ENCODE assay signal across 9 cellular contexts in the genomic region with DNA sequence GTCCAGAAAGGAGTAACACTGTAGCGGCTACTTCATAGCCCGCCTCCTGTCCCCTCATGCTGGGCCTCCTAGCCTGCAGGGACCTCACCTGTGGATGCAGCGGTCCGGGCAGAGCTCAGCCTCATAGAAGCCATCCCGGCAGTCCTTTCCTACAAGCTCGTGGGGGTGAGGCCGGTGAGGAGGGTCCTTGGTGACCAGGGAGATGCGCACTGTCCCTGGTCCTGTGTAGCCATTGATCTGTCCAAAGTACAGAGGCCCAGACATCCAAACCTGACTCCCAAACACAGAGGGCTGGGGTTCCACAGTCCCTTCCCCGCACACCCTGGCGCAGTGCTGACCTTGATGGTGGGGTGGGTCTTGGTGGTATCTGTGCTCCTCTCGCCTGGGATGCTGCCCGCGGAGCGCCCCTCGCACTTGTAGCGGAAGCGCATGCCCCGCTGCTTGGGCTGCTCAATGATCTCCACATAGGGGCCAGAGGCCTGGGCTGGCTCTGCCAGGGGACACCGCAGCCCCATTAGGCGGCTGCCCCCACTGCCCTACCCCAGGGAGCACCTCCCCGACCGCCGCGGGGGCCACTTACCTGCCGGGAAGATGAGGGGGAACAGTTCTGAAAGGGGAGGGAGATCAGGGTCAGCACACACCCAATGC. TPM values are rescaled to one million over a fixed set of nuclear protein-coding genes. Genes with fewer than 3 reads are reported as not detected.
DNase-seq lines count a peak whose midpoint lies in the region; ATAC-seq and TF ChIP-seq lines count a peak whose summit lies in the region.
"Had no signal": no experiment of that assay in that cellular context is flagged by ENCODE, and none has a peak within 500 bp of the region (broad histone marks: within the 10 kb centered on the region; RNA-seq: fewer than 3 reads in every experiment).

No MANE protein-coding gene starts in this region.

- H3K27me3 ChIP-seq in tibial nerve, result no peaks in the 10 kb centered on the region

- peak; percentile 56 for DNase-seq in activated CD8-positive, alpha-beta memory T cell treated with anti-CD3 and anti-CD28 coated beads for 24 hours
- DNase-seq in activated CD8-positive, alpha-beta memory T cell treated with anti-CD3 and anti-CD28 coated beads, Interleukin-2, amount 50 U/mL, for 4 hours, result no peak
- DNase-seq in astrocyte of the spinal cord (ENCODE audit: low read depth, low spot score) (no peak), lower leg skin (ENCODE audit: low spot score in 2 of 2) (peak in 1 of 2 donors; percentile 86), tibial nerve (ENCODE audit: low spot score in 2 of 2) (no peak), NOMO-1 treated with DMSO at 0.1 percent for 48 hours (lab: John Stamatoyannopoulos, UW; ENCODE audit: unreplicated experiment) (no peak), NCI-H1092 treated with DMSO at 0.1 percent for 48 hours (lab: John Stamatoyannopoulos, UW) (no peak)
- DNase-seq: NK-92 treated with Interleukin-12 subunit alpha and Interleukin-12 subunit beta, amount 100 ng/mL, for 24 hours had no signal

- TF ChIP-seq EP300 in tibial nerve (IDR thresholded peaks at IDR 0.05), result no peak

- H3K9me3 ChIP-seq in tibial nerve, result no peaks in the 10 kb centered on the region

- in situ Hi-C loops in astrocyte of the spinal cord (cut with HindIII; ENCODE audit: low sequenced_read_pairs), result no loop called here

- H3K4me3 ChIP-seq in astrocyte of the spinal cord (ENCODE audit: low read depth, low read length) (peak overlapping the region; percentile 72), lower leg skin (ENCODE audit: low read depth, poor library complexity, severe bottlenecking) (peak overlapping the region; percentile 65), tibial nerve (peak overlapping the region; percentile 88 to 93 (median 90))

- no peak for ATAC-seq in HG03432 (IDR thresholded peaks at IDR 0.05; ENCODE audit: unreplicated experiment)

- intact Hi-C loops in lower leg skin (cut with DNase I; ENCODE audit: low total_unique reads), result no loop called here

- WGBS in lower leg skin, 2 donors, result 76 to 84% methylated on average over 8 to 11 of the region's 25 CpGs
- WGBS in tibial nerve, 2 donors, result 53 to 56% methylated on average over 10 to 18 of the region's 25 CpGs

- peaks cover 4 to 33% (median 27%) of the 10 kb centered on the region in 4 donors for H3K4me1 ChIP-seq in tibial nerve

- peaks cover 0 to 51% (median 37%) of the 10 kb centered on the region in 3 donors for H3K36me3 ChIP-seq in tibial nerve

- no peak for TF ChIP-seq POLR2A in lower leg skin (IDR thresholded peaks at IDR 0.05)
- no peak for TF ChIP-seq POLR2A in tibial nerve (IDR thresholded peaks at IDR 0.05)

- TF ChIP-seq CTCF in astrocyte of the spinal cord (IDR thresholded peaks at IDR 0.05; ENCODE audit: low read depth, low read length) (no peak), lower leg skin (IDR thresholded peaks at IDR 0.05) (no peak), tibial nerve (IDR thresholded peaks at IDR 0.05) (no peak)

- H3K27ac ChIP-seq in tibial nerve, result peak overlapping the region; percentile 93 to 99 (median 96)

RNA-seq across cellular contexts. Expression of gene RELA, which starts 1.0 kb away (rescaled TPM):
- total RNA-seq in lower leg skin, result 10 to 100 TPM; 61.9 to 73.5 (median 67.5) TPM
- 10 to 100 TPM; 44.6 to 70.8 (median 51.7) TPM for total RNA-seq in tibial nerve

RNA-seq across cellular contexts. Expression of gene SIPA1, which starts 23.8 kb away (rescaled TPM):
- total RNA-seq in lower leg skin (10 to 100 TPM; 25.3 to 34.4 (median 28.6) TPM), tibial nerve (100 to 1,000 TPM in 1 of 4 donors, 10 to 100 TPM in 3; 50.2 to 103 (median 65.0) TPM)

RNA-seq across cellular contexts. Expression of gene PCNX3, which starts 46.1 kb away (rescaled TPM):
- total RNA-seq in lower leg skin (10 to 100 TPM; 24.1 to 44.1 (median 34.4) TPM), tibial nerve (10 to 100 TPM; 21.0 to 53.4 (median 29.8) TPM)

RNA-seq across cellular contexts. Expression of gene MAP3K11, which starts 47.7 kb away (rescaled TPM):
- total RNA-seq in lower leg skin (10 to 100 TPM; 31.6 to 40.0 (median 39.1) TPM), tibial nerve (100 to 1,000 TPM in 1 of 4 donors, 10 to 100 TPM in 3; 64.2 to 112 (median 83.9) TPM)

RNA-seq across cellular contexts. Expression of gene KAT5, which starts 50.3 kb away (rescaled TPM):
- total RNA-seq in lower leg skin (10 to 100 TPM; 68.9 to 96.0 (median 85.7) TPM), tibial nerve (100 to 1,000 TPM in 1 of 4 donors, 10 to 100 TPM in 3; 68.1 to 118 (median 92.3) TPM)
